21 cellular contexts compared by ENCODE assay signal in genomic region chr14:103995876-103996275, GRCh38. TPM values are rescaled to one million over a fixed set of nuclear protein-coding genes. Genes with fewer than 3 reads are reported as not detected.
DNase-seq lines count a peak whose midpoint lies in the region; ATAC-seq and TF ChIP-seq lines count a peak whose summit lies in the region.
"Had no signal": no experiment of that assay in that cellular context is flagged by ENCODE, and none has a peak within 500 bp of the region (broad histone marks: within the 10 kb centered on the region; RNA-seq: fewer than 3 reads in every experiment).

No MANE protein-coding gene starts in this region.

- no peaks in the 10 kb centered on the region for H3K36me3 ChIP-seq in IMR-90 (ENCODE audit: control insufficient read depth, insufficient read depth, low read length)
- no peaks in the 10 kb centered on the region for H3K36me3 ChIP-seq in PC-3 (ENCODE audit: low read depth, low read length)
- no peaks in the 10 kb centered on the region for H3K36me3 ChIP-seq in osteoblast (ENCODE audit: insufficient read depth, low read length)
- H3K36me3 ChIP-seq in smooth muscle cell (ENCODE audit: low read depth), result no peaks in the 10 kb centered on the region
- no peaks in the 10 kb centered on the region for H3K36me3 ChIP-seq in effector memory CD4-positive, alpha-beta T cell (ENCODE audit: control insufficient read depth, insufficient read depth, low read length)
- no peaks in the 10 kb centered on the region for H3K36me3 ChIP-seq in gastroesophageal sphincter

- H3K18ac ChIP-seq in IMR-90 (ENCODE audit: low read depth, low read length), result no peak overlapping the region

- no peaks in the 10 kb centered on the region for H3K9me2 ChIP-seq in PC-3 (replicated peaks; ENCODE audit: low read length)

- H2BK5ac ChIP-seq in IMR-90 (ENCODE audit: low read depth, low read length, poor library complexity, severe bottlenecking), result no peak overlapping the region

- H4K5ac ChIP-seq in IMR-90 (ENCODE audit: low read depth, low read length), result no peak overlapping the region

- TF ChIP-seq CTCF in IMR-90 (conservative IDR thresholded peaks at IDR 0.05; ENCODE audit: low read depth, low read length), result no peak
- no peak for TF ChIP-seq CTCF in PC-3 (conservative IDR thresholded peaks at IDR 0.05; ENCODE audit: low read depth, low read length)
- TF ChIP-seq CTCF in osteoblast (IDR thresholded peaks at IDR 0.05; ENCODE audit: extremely low read depth, low read depth, low read length), result no peak
- TF ChIP-seq CTCF in smooth muscle cell (IDR thresholded peaks at IDR 0.05; ENCODE audit: borderline replicate concordance, insufficient read depth, poor library complexity, severe bottlenecking), result no peak
- no peak for TF ChIP-seq CTCF in gastroesophageal sphincter (IDR thresholded peaks at IDR 0.05)

- no peak for DNase-seq in IMR-90
- DNase-seq in PC-3, result no peak
- peak; percentile 18 for DNase-seq in osteoblast (ENCODE audit: insufficient read length, low spot score, missing footprints)
- no peak for DNase-seq in smooth muscle cell (lab: John Stamatoyannopoulos, UW; ENCODE audit: unreplicated experiment)
- no peak for DNase-seq in effector memory CD4-positive, alpha-beta T cell
- no peak for DNase-seq in iPS-NIHi7 (ENCODE audit: extremely low spot score)
- DNase-seq: C1 segment of cervical spinal cord; Caco-2; CD4-positive, alpha-beta memory T cell; DMS153; EL; GDM1; GM23248; H9 had no signal

- H4K8ac ChIP-seq in IMR-90 (ENCODE audit: low read depth in 2 of 2, low read length in 2 of 2), result no peak overlapping the region

- TF ChIP-seq RAD21 in IMR-90 (IDR thresholded peaks at IDR 0.05; ENCODE audit: low read length), result no peak

- POLR2A ChIA-PET in IMR-90 (lab: Charles Lee; ENCODE audit: unreplicated experiment) (no interaction called here), PC-3 (lab: Charles Lee; ENCODE audit: unreplicated experiment) (no interaction called here)

- no peak overlapping the region for H3K14ac ChIP-seq in IMR-90 (replicated peaks; ENCODE audit: low read depth, low read length)

- H3K4me1 ChIP-seq in IMR-90 (ENCODE audit: control insufficient read depth, insufficient read depth, low read length), result no peaks in the 10 kb centered on the region
- peaks cover 42% of the 10 kb centered on the region for H3K4me1 ChIP-seq in PC-3 (ENCODE audit: insufficient read depth, low read length)
- H3K4me1 ChIP-seq in osteoblast (ENCODE audit: insufficient read depth, low read length), result no peaks in the 10 kb centered on the region
- no peaks in the 10 kb centered on the region for H3K4me1 ChIP-seq in smooth muscle cell (ENCODE audit: low read depth)
- no peaks in the 10 kb centered on the region for H3K4me1 ChIP-seq in effector memory CD4-positive, alpha-beta T cell (ENCODE audit: control insufficient read depth, insufficient read depth, low read length, poor library complexity, severe bottlenecking)
- H3K4me1 ChIP-seq in gastroesophageal sphincter, result no peaks in the 10 kb centered on the region
- H3K4me1 ChIP-seq: Caco-2 had no signal

- no peak overlapping the region for H3K23ac ChIP-seq in IMR-90 (ENCODE audit: low read depth, low read length)

- no peak overlapping the region for H3K4ac ChIP-seq in IMR-90 (ENCODE audit: low read depth, low read length)

- BruUV-seq in IMR-90 (replicated peaks; lab: Mats Ljungman, UMichigan) (no TSS peak), PC-3 (replicated peaks; lab: Mats Ljungman, UMichigan) (no TSS peak)

- ATAC-seq in IMR-90 (ENCODE audit: low read depth) (no peak), PC-3 (peak; percentile 7), gastroesophageal sphincter (no peak)
- ATAC-seq: GM12878, HCT116 had no signal

- H2AK5ac ChIP-seq in IMR-90 (ENCODE audit: low read depth, low read length), result no peak overlapping the region

- WGBS in IMR-90 (ENCODE audit: extremely low coverage in 2 of 2, insufficient read length in 1 of 2), 2 experiments, result no CpG with 5 or more reads among the region's 5 CpGs
- WGBS in smooth muscle cell (ENCODE audit: low lambda C conversion rate), result 85% methylated on average over 5 of the region's 5 CpGs
- WGBS in gastroesophageal sphincter (ENCODE audit: low coverage in 1 of 2), 2 donors, result 61 to 74% methylated on average over 4 of the region's 5 CpGs

- no peaks in the 10 kb centered on the region for H3K79me2 ChIP-seq in PC-3 (ENCODE audit: low read length)
- no peaks in the 10 kb centered on the region for H3K79me2 ChIP-seq in osteoblast (ENCODE audit: insufficient read depth, low read length)
- no peaks in the 10 kb centered on the region for H3K79me2 ChIP-seq in smooth muscle cell (ENCODE audit: low read depth)

- no peak for TF ChIP-seq EP300 in gastroesophageal sphincter (IDR thresholded peaks at IDR 0.05)

- peak overlapping the region; percentile 16 for H2AK9ac ChIP-seq in IMR-90 (replicated peaks; ENCODE audit: low read depth, low read length, poor library complexity)

- H2BK20ac ChIP-seq in IMR-90 (ENCODE audit: low read depth, low read length), result no peak overlapping the region

- CTCF ChIA-PET in IMR-90 (lab: Yijun Ruan, JAX), result no interaction called here
- CTCF ChIA-PET in PC-3 (lab: Charles Lee), result no interaction called here

- no peak overlapping the region for H3K9ac ChIP-seq in IMR-90 (ENCODE audit: low read depth, low read length)
- no peak overlapping the region; the same call in 1 of the 2 replicates for H3K9ac ChIP-seq in PC-3 (ENCODE audit: low read length)
- no peak overlapping the region for H3K9ac ChIP-seq in smooth muscle cell (ENCODE audit: low read depth)
- H3K9ac ChIP-seq: GM23248 had no signal

- H3K27ac ChIP-seq in IMR-90 (ENCODE audit: insufficient read depth, low read length) (no peak overlapping the region), PC-3 (ENCODE audit: low read length) (peak overlapping the region; percentile 81), osteoblast (ENCODE audit: low read depth, low read length) (no peak overlapping the region), smooth muscle cell (ENCODE audit: low read depth) (peak overlapping the region; percentile 90), gastroesophageal sphincter (no peak overlapping the region)
- H3K27ac ChIP-seq in effector memory CD4-positive, alpha-beta T cell (ENCODE audit: insufficient read depth, low read length, poor library complexity, severe bottlenecking), result no peak overlapping the region
- H3K27ac ChIP-seq: GM23248 had no signal

- H3K79me1 ChIP-seq in IMR-90 (ENCODE audit: low read depth in 1 of 2, low read length in 2 of 2), result no peaks in the 10 kb centered on the region

- H3K9me3 ChIP-seq in IMR-90 (ENCODE audit: control insufficient read depth, insufficient read depth, low read length) (no peaks in the 10 kb centered on the region), PC-3 (ENCODE audit: low read length) (no peaks in the 10 kb centered on the region), osteoblast (ENCODE audit: low read depth, low read length) (no peaks in the 10 kb centered on the region), smooth muscle cell (replicated peaks; ENCODE audit: low read depth) (no peaks in the 10 kb centered on the region), gastroesophageal sphincter (no peaks in the 10 kb centered on the region)
- no peaks in the 10 kb centered on the region for H3K9me3 ChIP-seq in effector memory CD4-positive, alpha-beta T cell (ENCODE audit: control insufficient read depth, low read length)
- H3K9me3 ChIP-seq: Caco-2 had no signal

- dilution Hi-C loops in IMR-90 (cut with HindIII; ENCODE audit: low sequenced_read_pairs, unreplicated experiment), result no loop called here

- H2BK120ac ChIP-seq in IMR-90 (ENCODE audit: low read depth, low read length), result no peak overlapping the region

- H4K91ac ChIP-seq in IMR-90 (ENCODE audit: insufficient read depth, low read depth, low read length), result no peak overlapping the region

- no peak overlapping the region for H3K56ac ChIP-seq in IMR-90 (ENCODE audit: extremely low read depth, insufficient read depth, low read length)

- H3K9me1 ChIP-seq in IMR-90 (ENCODE audit: insufficient read depth, low read length), result no peaks in the 10 kb centered on the region

- H3K27me3 ChIP-seq in IMR-90 (ENCODE audit: control insufficient read depth, insufficient read depth, low read length) (peaks cover 11% of the 10 kb centered on the region), PC-3 (ENCODE audit: low read length) (no peaks in the 10 kb centered on the region), osteoblast (ENCODE audit: insufficient read depth, low read length) (peaks cover 8% of the 10 kb centered on the region), smooth muscle cell (ENCODE audit: low read depth) (no peaks in the 10 kb centered on the region), gastroesophageal sphincter (peaks cover 7% of the 10 kb centered on the region)
- H3K27me3 ChIP-seq in effector memory CD4-positive, alpha-beta T cell (replicated peaks; ENCODE audit: control insufficient read depth, insufficient read depth, low read length, poor library complexity, severe bottlenecking), result peaks cover 2% of the 10 kb centered on the region

- in situ Hi-C loops in IMR-90 (cut with MboI; ENCODE audit: low sequenced_read_pairs), result no loop called here

- TF ChIP-seq POLR2A in IMR-90 (IDR thresholded peaks at IDR 0.05; ENCODE audit: low read depth, low read length) (no peak), gastroesophageal sphincter (IDR thresholded peaks at IDR 0.05) (no peak)

- H4K20me1 ChIP-seq in IMR-90 (ENCODE audit: insufficient read depth, low read length) (no peaks in the 10 kb centered on the region), PC-3 (ENCODE audit: low read length) (no peaks in the 10 kb centered on the region), osteoblast (ENCODE audit: insufficient read depth, low read length) (no peaks in the 10 kb centered on the region), smooth muscle cell (ENCODE audit: low read depth) (no peaks in the 10 kb centered on the region)

- H2AFZ ChIP-seq in IMR-90 (replicated peaks; ENCODE audit: low read length, poor library complexity) (no peak overlapping the region), PC-3 (ENCODE audit: low read length) (peak overlapping the region; percentile 48), osteoblast (ENCODE audit: low read length) (no peak overlapping the region), smooth muscle cell (ENCODE audit: low read depth) (no peak overlapping the region)
- H2AFZ ChIP-seq: GM23248 had no signal

- H3K4me3 ChIP-seq in IMR-90 (ENCODE audit: insufficient read depth, low read depth, low read length) (no peak overlapping the region), PC-3 (ENCODE audit: low read length) (no peak overlapping the region), osteoblast (ENCODE audit: insufficient read depth, low read length) (no peak overlapping the region), smooth muscle cell (no peak overlapping the region), gastroesophageal sphincter (no peak overlapping the region)
- H3K4me3 ChIP-seq in effector memory CD4-positive, alpha-beta T cell (ENCODE audit: insufficient read depth, low read depth, low read length, poor library complexity, severe bottlenecking), result no peak overlapping the region
- H3K4me3 ChIP-seq: GM12878, GM23248 had no signal

- no peak overlapping the region for H2BK15ac ChIP-seq in IMR-90 (ENCODE audit: low read depth, low read length)

- intact Hi-C loops in IMR-90 (cut with micrococcal nuclease), result no loop called here
- intact Hi-C loops in PC-3 (cut with micrococcal nuclease), result loop anchor here (5.0 kb wide), 1 partner anchor 46 kb away; no protein-coding TSS in a partner anchor

- H3F3A ChIP-seq in PC-3 (ENCODE audit: low read length, unreplicated experiment) (no peaks in the 10 kb centered on the region), smooth muscle cell (ENCODE audit: low read depth) (no peaks in the 10 kb centered on the region)

- H3K4me2 ChIP-seq in IMR-90 (ENCODE audit: low read depth, low read length) (no peak overlapping the region), PC-3 (ENCODE audit: low read length) (peak overlapping the region; percentile 63), osteoblast (ENCODE audit: insufficient read depth, low read length) (no peak overlapping the region), smooth muscle cell (no peak overlapping the region)

RNA-seq across cellular contexts. Expression of gene RD3L, which starts 53.5 kb away (rescaled TPM):
- total RNA-seq in IMR-90 (2012; rRNA removed) (not detected in 2 replicates), PC-3 (2014; rRNA removed) (not detected in 2 replicates), osteoblast (not detected in 2 replicates), smooth muscle cell (not detected in 2 replicates), gastroesophageal sphincter (not detected)
- polyA plus RNA-seq in IMR-90 (2012; rRNA removed) (not detected in 2 replicates), smooth muscle cell (not detected in 2 replicates)
- polyA plus RNA-seq in IMR-90 (2012; cell fraction: cytosol; rRNA removed), result not detected in 2 replicates
- polyA plus RNA-seq in IMR-90 (2012; cell fraction: nucleus; rRNA removed; ENCODE audit: low replicate concordance), result not detected in 2 replicates
- total RNA-seq: A172; A673; Caco-2; CD4-positive, alpha-beta memory T cell; GM12878; GM23248; H4; H9 had no signal
- polyA plus RNA-seq: BJ; CD4-positive, alpha-beta memory T cell; GM12878; GM23248 had no signal

Comparison
In these comparisons a context has a peak if more than half of its experiments do, and no peak if none do; other contexts are left out.
1. H3K27ac ChIP-seq: peak in PC-3 (single experiment) and smooth muscle cell (single experiment); none in IMR-90 (single experiment), osteoblast (single experiment), effector memory CD4-positive, alpha-beta T cell (single experiment) and gastroesophageal sphincter (0 of 4).